17 cellular contexts compared by ENCODE assay signal in genomic region chr14:100336618-100337530, GRCh38. TPM values are rescaled to one million over a fixed set of nuclear protein-coding genes. Genes with fewer than 3 reads are reported as not detected.
DNase-seq lines count a peak whose midpoint lies in the region; ATAC-seq, FAIRE-seq and TF ChIP-seq lines count a peak whose summit lies in the region.
"Had no signal": no experiment of that assay in that cellular context is flagged by ENCODE, and none has a peak within 500 bp of the region (broad histone marks: within the 10 kb centered on the region; RNA-seq: fewer than 3 reads in every experiment).

No MANE protein-coding gene starts in this region.

- no peak overlapping the region for H3K4me2 ChIP-seq in neuronal stem cell (ENCODE audit: insufficient read depth, low read length, poor library complexity, severe bottlenecking)
- H3K4me2 ChIP-seq: KMS-11 had no signal

- POLR2A ChIA-PET in GM10248 (lab: Yijun Ruan, JAX) = interaction anchor here (1.3 to 1.6 kb wide), 2 partner anchors 17 to 39 kb away, joined by 3 to 7 read pairs; a partner anchor contains a TSS

- TF ChIP-seq CTCF in GM10248 (IDR thresholded peaks at IDR 0.05; ENCODE audit: control extremely low read depth, extremely low read depth, low read depth, missing control alignments) = no peak
- no peak for TF ChIP-seq CTCF in RWPE2 (IDR thresholded peaks at IDR 0.05; ENCODE audit: poor library complexity, severe bottlenecking)

- no peak overlapping the region for H2BK5ac ChIP-seq in neuronal stem cell (ENCODE audit: low read length)

- H3K23ac ChIP-seq in neuronal stem cell (ENCODE audit: low read depth, low read length, poor library complexity) = peak overlapping the region; percentile 96

- no peak for FAIRE-seq in H54 (lab: Jason Lieb, UNC)
- FAIRE-seq: bronchial epithelial cell, endometrium had no signal

- ATAC-seq in GM18511 (IDR thresholded peaks at IDR 0.05; ENCODE audit: unreplicated experiment) (peak; percentile 25), RWPE2 (ENCODE audit: low read depth) (no peak)
- ATAC-seq: left colon; naive thymus-derived CD8-positive, alpha-beta T cell had no signal

- no peak overlapping the region for H4K91ac ChIP-seq in neuronal stem cell (ENCODE audit: low read depth, low read length, poor library complexity)

- no peak overlapping the region for H3K27ac ChIP-seq in RWPE2 (ENCODE audit: poor library complexity, severe bottlenecking)
- no peak overlapping the region for H3K27ac ChIP-seq in neuronal stem cell (replicated peaks; ENCODE audit: low read length)
- H3K27ac ChIP-seq: KMS-11 had no signal

- H3K4me1 ChIP-seq in RWPE2 (ENCODE audit: insufficient read depth, poor library complexity, severe bottlenecking) (no peaks in the 10 kb centered on the region), neuronal stem cell (ENCODE audit: control insufficient read depth in 2 of 2, insufficient read depth in 1 of 2, low read depth in 1 of 2, low read length in 2 of 2) (no peaks in the 10 kb centered on the region)

- no peak overlapping the region for H2AFZ ChIP-seq in neuronal stem cell (ENCODE audit: low read length)

- no CpG with 5 or more reads among the region's 18 CpGs for WGBS in neuronal stem cell (ENCODE audit: extremely low coverage in 2 of 2, insufficient read length in 2 of 2, insufficient replicate concordance in 1 of 2), 2 donors

- H2BK120ac ChIP-seq in neuronal stem cell (ENCODE audit: low read depth, low read length) = no peak overlapping the region

- DNase-seq in GM10248 (ENCODE audit: extremely low spot score) (peak; percentile 65), RWPE2 (ENCODE audit: low spot score) (peak; percentile 57), neuronal stem cell (ENCODE audit: low spot score) (no peak), H54 (ENCODE audit: insufficient read length, low spot score) (no peak), SHP77 treated with DMSO at 0.1 percent for 48 hours (lab: John Stamatoyannopoulos, UW) (no peak), DMS114 treated with DMSO at 0.1 percent for 48 hours (lab: John Stamatoyannopoulos, UW; ENCODE audit: unreplicated experiment) (no peak)
- DNase-seq: activated effector memory CD4-positive, alpha-beta T cell treated with anti-CD3 and anti-CD28 coated beads, Interleukin-2, amount 50 U/mL, for 16 hours; naive thymus-derived CD8-positive, alpha-beta T cell; NCI-H1436 treated with DMSO at 0.1 percent for 48 hours; NCI-H82; SIG-M5 had no signal

- no peak overlapping the region for H3K18ac ChIP-seq in neuronal stem cell (ENCODE audit: low read length)

- H3K9me3 ChIP-seq in RWPE2 (ENCODE audit: severe bottlenecking) (no peaks in the 10 kb centered on the region), neuronal stem cell (replicated peaks in 1 of 2; ENCODE audit: control insufficient read depth in 2 of 2, insufficient read depth in 1 of 2, low read depth in 1 of 2, low read length in 2 of 2) (no peaks in the 10 kb centered on the region)

- H3K79me1 ChIP-seq in neuronal stem cell (ENCODE audit: low read depth, low read length) = peaks cover 1% of the 10 kb centered on the region

- H3K9ac ChIP-seq in neuronal stem cell (ENCODE audit: low read depth, low read length, poor library complexity) = peak overlapping the region; percentile 72
- H3K9ac ChIP-seq: KMS-11 had no signal

- H3K27me3 ChIP-seq in RWPE2 (ENCODE audit: insufficient read depth, poor library complexity, severe bottlenecking) (no peaks in the 10 kb centered on the region), neuronal stem cell (ENCODE audit: control insufficient read depth in 3 of 3, insufficient read depth in 3 of 3, low read depth in 1 of 3, low read length in 3 of 3) (no peaks in the 10 kb centered on the region)

- H4K8ac ChIP-seq in neuronal stem cell (ENCODE audit: low read depth, low read length) = no peak overlapping the region

- H3K4me3 ChIP-seq in RWPE2 (ENCODE audit: severe bottlenecking) (no peak overlapping the region), neuronal stem cell (ENCODE audit: low read length in 2 of 2) (no peak overlapping the region)

- peaks cover 79% of the 10 kb centered on the region for H3K36me3 ChIP-seq in RWPE2 (ENCODE audit: low read depth)
- H3K36me3 ChIP-seq in neuronal stem cell (replicated peaks in 1 of 2; ENCODE audit: control insufficient read depth in 2 of 2, insufficient read depth in 2 of 2, low read length in 2 of 2) = peaks cover 24 to 58% of the 10 kb centered on the region in 2 donors

- no peak overlapping the region for H3K4ac ChIP-seq in neuronal stem cell (ENCODE audit: low read length)

- no peak overlapping the region for H2AK5ac ChIP-seq in neuronal stem cell (ENCODE audit: low read depth, low read length)

- H3K14ac ChIP-seq in neuronal stem cell (ENCODE audit: low read length) = peak overlapping the region; percentile 27

- CTCF ChIA-PET in GM10248 (lab: Yijun Ruan, JAX) = interaction anchor here (0.9 to 2.0 kb wide), 8 partner anchors 9 to 51 kb away, joined by 3 to 6 read pairs (median 4); no protein-coding TSS in a partner anchor

- no peak for TF ChIP-seq POLR2A in H54 (IDR thresholded peaks at IDR 0.05; ENCODE audit: low read depth, low read length)

- H2BK15ac ChIP-seq in neuronal stem cell (ENCODE audit: low read length) = no peak overlapping the region

- no peak overlapping the region for H2BK12ac ChIP-seq in neuronal stem cell (ENCODE audit: low read length)

RNA-seq across cellular contexts. Expression of gene SLC25A47, which starts 13.7 kb away (rescaled TPM):
- polyA plus RNA-seq in neuronal stem cell (2013, experiment 1 of 2) = 0.03 TPM
- polyA plus RNA-seq in neuronal stem cell (2013, experiment 2 of 2) = not detected
- polyA plus RNA-seq: CD4-positive, CD25-positive, alpha-beta regulatory T cell; naive thymus-derived CD8-positive, alpha-beta T cell had no signal

RNA-seq across cellular contexts. Expression of gene SLC25A29, which starts 30.6 kb away (rescaled TPM):
- polyA plus RNA-seq in neuronal stem cell (2013, experiment 1 of 2) = 113 TPM
- polyA plus RNA-seq in neuronal stem cell (2013, experiment 2 of 2) = 111 TPM

RNA-seq across cellular contexts. Expression of gene WDR25, which starts 39.4 kb away (rescaled TPM):
- 8.7 TPM for polyA plus RNA-seq in neuronal stem cell (2013, experiment 1 of 2)
- polyA plus RNA-seq in neuronal stem cell (2013, experiment 2 of 2) = 9.9 TPM

Comparison
In these comparisons a context has a peak if more than half of its experiments do, and no peak if none do; other contexts are left out.
1. DNase-seq: peak in GM10248 (single experiment) and RWPE2 (single experiment); none in neuronal stem cell (single experiment), H54 (single experiment), SHP77 treated with DMSO at 0.1 percent for 48 hours (single experiment) and DMS114 treated with DMSO at 0.1 percent for 48 hours (single experiment).